8 cellular contexts compared by ENCODE assay signal in the genomic region with DNA sequence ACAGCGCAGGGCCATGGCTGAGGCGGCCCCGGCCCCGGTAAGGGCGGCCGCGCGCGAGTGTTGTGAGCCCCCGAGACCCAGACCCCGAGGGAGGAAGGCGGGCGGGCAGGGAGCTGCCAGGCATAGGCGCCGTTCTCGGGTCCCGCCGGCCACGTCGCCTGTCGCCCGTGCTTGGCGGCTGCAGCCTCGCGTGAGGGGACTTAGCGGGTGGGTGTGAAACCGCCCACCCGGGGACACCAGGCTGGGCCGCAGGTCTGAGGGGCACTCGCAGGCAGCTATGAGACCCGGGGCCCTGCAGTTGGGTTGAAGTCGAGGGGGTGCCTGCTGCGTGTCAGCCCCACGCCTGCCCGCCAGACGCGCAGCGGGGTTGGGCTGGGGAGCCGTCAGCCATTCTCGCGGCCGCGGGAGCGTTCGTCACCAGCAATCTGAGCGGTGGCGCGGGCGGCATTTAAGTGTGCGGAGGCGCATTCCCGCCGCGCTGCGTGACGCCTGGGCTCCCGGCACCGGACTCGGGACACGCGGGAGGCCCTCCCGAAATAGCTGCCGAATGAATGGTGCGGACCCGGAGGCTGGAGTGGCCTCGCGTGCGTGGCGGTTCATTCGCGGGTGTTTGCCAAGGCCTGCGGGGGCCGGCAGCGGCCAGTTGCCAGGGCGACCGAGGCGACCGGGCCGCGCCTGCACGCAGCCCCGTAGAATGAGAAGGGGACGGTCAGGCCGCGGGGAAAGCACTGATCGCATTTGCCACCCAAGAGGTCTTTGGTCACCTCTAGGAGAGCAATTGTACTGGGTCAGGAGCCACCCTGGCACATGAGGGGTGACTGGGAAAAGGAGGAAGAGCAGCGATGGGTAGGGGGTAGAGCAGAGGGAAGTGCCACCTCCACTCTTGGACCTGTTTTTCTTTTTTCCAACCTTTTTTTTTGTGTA. TPM values are rescaled to one million over a fixed set of nuclear protein-coding genes. Genes with fewer than 3 reads are reported as not detected.
DNase-seq lines count a peak whose midpoint lies in the region; ATAC-seq, FAIRE-seq and TF ChIP-seq lines count a peak whose summit lies in the region.

No MANE protein-coding gene starts in this region.

- H4K20me1 ChIP-seq in H1 (replicated peaks in 1 of 2; ENCODE audit: control insufficient read depth in 1 of 2, insufficient read depth in 2 of 2, low read length in 2 of 2) = peaks cover 2 to 7% of the 10 kb centered on the region in 2 experiments

- H3K9me3 ChIP-seq in H1 (ENCODE audit: insufficient read depth in 2 of 2, low read depth in 1 of 2, low read length in 1 of 2) (no peaks in the 10 kb centered on the region), mesenchymal stem cell (ENCODE audit: control insufficient read depth, low read length) (no peaks in the 10 kb centered on the region)

- H4K8ac ChIP-seq in H1 (ENCODE audit: extremely low read depth, insufficient read depth, low read length) = peak overlapping the region; percentile 87
- H4K8ac ChIP-seq in mesenchymal stem cell (ENCODE audit: low read length) = peak overlapping the region; percentile 90

- FAIRE-seq in H1 (lab: Jason Lieb, UNC) = no peak

- H3K36me3 ChIP-seq in H1 (ENCODE audit: control insufficient read depth in 2 of 4, insufficient read depth in 4 of 4, low read length in 3 of 4) (no peaks in the 10 kb centered on the region; a peak in 2 of 8 replicates), mesenchymal stem cell (ENCODE audit: control insufficient read depth in 1 of 2, insufficient read depth in 2 of 2, low read depth in 1 of 2, low read length in 2 of 2) (peaks cover 2 to 4% of the 10 kb centered on the region in 2 experiments)

- H2AK5ac ChIP-seq in H1 (ENCODE audit: low read depth, low read length) (peak overlapping the region; percentile 17; the same call in 1 of the 2 replicates), mesenchymal stem cell (ENCODE audit: low read length, severe bottlenecking) (no peak overlapping the region)

- peaks cover 41 to 61% of the 10 kb centered on the region in 2 experiments for H3K79me2 ChIP-seq in H1 (ENCODE audit: control insufficient read depth in 1 of 2, insufficient read depth in 2 of 2, low read length in 2 of 2)

- POLR2A ChIA-PET in H1 (lab: Charles Lee; ENCODE audit: partially characterized antibody) = interaction anchor here (0.5 to 9.2 kb wide), 22 partner anchors 7 to 313 kb away, joined by 3 to 142 read pairs (median 7); a partner anchor contains a TSS

- peak; percentile 39 for ATAC-seq in HG02798 (IDR thresholded peaks at IDR 0.05; ENCODE audit: poor library complexity, unreplicated experiment)

- H3K79me1 ChIP-seq in H1 (ENCODE audit: low read depth, low read length) (no peaks in the 10 kb centered on the region), mesenchymal stem cell (replicated peaks; ENCODE audit: low read length, poor library complexity, severe bottlenecking) (peaks cover 8% of the 10 kb centered on the region)

- H2BK20ac ChIP-seq in H1 (ENCODE audit: low read length) = no peak overlapping the region

- H3K9ac ChIP-seq in H1 (replicated peaks in 1 of 4; ENCODE audit: extremely low read depth in 1 of 4, low read depth in 3 of 4, low read length in 3 of 4) (peak overlapping the region; percentile 75 to 97 (median 84)), mesenchymal stem cell (ENCODE audit: low read length) (peak overlapping the region; percentile 98)

- peak in 1 of 2 experiments; percentile 21; a peak in 2 of 3 replicates for TF ChIP-seq POLR2A in H1 (IDR thresholded peaks at IDR 0.05; ENCODE audit: control extremely low read depth in 1 of 2, low read depth in 2 of 2, low read length in 2 of 2)

- H3K18ac ChIP-seq in H1 (ENCODE audit: extremely low read depth, low read length) = peak overlapping the region; percentile 89; the same call in 1 of the 2 replicates
- peak overlapping the region; percentile 98 to 100 for H3K18ac ChIP-seq in mesenchymal stem cell (ENCODE audit: low read depth in 1 of 2, low read length in 2 of 2)

- H3K23me2 ChIP-seq in H1 (ENCODE audit: low read depth, low read length) = peaks cover 4% of the 10 kb centered on the region; the same call in 1 of the 2 replicates

- no peaks in the 10 kb centered on the region for H3K27me3 ChIP-seq in H1 (replicated peaks in 1 of 4; ENCODE audit: control insufficient read depth in 3 of 4, extremely low read depth in 1 of 4, insufficient read depth in 3 of 4, low read length in 3 of 4)
- H3K27me3 ChIP-seq in mesenchymal stem cell (ENCODE audit: control insufficient read depth in 1 of 2, insufficient read depth in 1 of 2, low read length in 2 of 2) = no peaks in the 10 kb centered on the region

- 3% methylated on average over 79 of the region's 87 CpGs; no CpG with 5 or more reads in 1 of the 2 experiments for WGBS in H1 (ENCODE audit: extremely low coverage in 1 of 2, insufficient coverage in 1 of 2, insufficient read length in 1 of 2, insufficient replicate concordance in 2 of 2, low coverage in 1 of 2, low lambda C conversion rate in 2 of 2, missing lambda C conversion rate in 1 of 2), 2 experiments
- whole genome bisulfite sequencing in mesenchymal stem cell = under 1% methylated on average over 76 of the region's 87 CpGs

- no peak for TF ChIP-seq CTCF in H1 (IDR thresholded peaks at IDR 0.05; ENCODE audit: control extremely low read depth in 1 of 3, insufficient read depth in 1 of 3, low read depth in 1 of 3, low read length in 3 of 3)

- H2BK5ac ChIP-seq in H1 (ENCODE audit: low read depth, low read length) (peak overlapping the region; percentile 88), mesenchymal stem cell (ENCODE audit: low read depth, low read length, poor library complexity, severe bottlenecking) (no peak overlapping the region)

- no peak overlapping the region for H2BK15ac ChIP-seq in H1 (ENCODE audit: low read length)
- H2BK15ac ChIP-seq in mesenchymal stem cell (ENCODE audit: low read depth, poor library complexity, severe bottlenecking) = peak overlapping the region; percentile 67

- H3K23ac ChIP-seq in H1 (ENCODE audit: insufficient read length) (no peak overlapping the region), mesenchymal stem cell (ENCODE audit: low read length in 2 of 2) (peak overlapping the region in 1 of 2 experiments; percentile 100)

- peak overlapping the region; percentile 71 for H2BK120ac ChIP-seq in H1 (replicated peaks; ENCODE audit: low read depth, low read length)
- peak overlapping the region; percentile 77 for H2BK120ac ChIP-seq in mesenchymal stem cell (ENCODE audit: low read depth, low read length)

- H2AFZ ChIP-seq in H1 (ENCODE audit: low read length) (no peak overlapping the region), mesenchymal stem cell (ENCODE audit: low read depth, low read length) (peak overlapping the region; percentile 95)

- peak; percentile 46 to 63 for DNase-seq in NCI-H2081 (lab: John Stamatoyannopoulos, UW)
- no peak for DNase-seq in NCI-H2081 treated with DMSO at 0.1 percent for 48 hours (lab: John Stamatoyannopoulos, UW)
- peak; percentile 11 for DNase-seq in NCI-H2029 (lab: John Stamatoyannopoulos, UW)
- peak; percentile 27 to 40 (median 38) for DNase-seq in activated CD8-positive, alpha-beta memory T cell treated with anti-CD3 and anti-CD28 coated beads for 48 hours (ENCODE audit: low read depth in 2 of 3, low spot score in 2 of 3)
- peak in 1 of 2 experiments; percentile 63 for DNase-seq in H1 (ENCODE audit: low read depth in 1 of 2, low spot score in 2 of 2)
- DNase-seq in mesenchymal stem cell = peak; percentile 84
- DNase-seq in stimulated activated CD8-positive, alpha-beta memory T cell treated with anti-CD3 and anti-CD28 coated beads, Interleukin-15, amount 100 ng/mL, for 4 hours (ENCODE audit: low read depth in 2 of 2) = peak; percentile 31 to 51

- H3K14ac ChIP-seq in H1 (ENCODE audit: insufficient read length) = no peak overlapping the region
- H3K14ac ChIP-seq in mesenchymal stem cell (ENCODE audit: low read length in 2 of 2) = peak overlapping the region in 1 of 2 experiments; percentile 82

- CTCF ChIA-PET in H1 (lab: Charles Lee; ENCODE audit: partially characterized antibody) = interaction anchor here (0.8 to 7.2 kb wide), 18 partner anchors 10 to 256 kb away, joined by 3 to 84 read pairs (median 4); a partner anchor contains a TSS

- H4K5ac ChIP-seq in H1 (ENCODE audit: insufficient read length, low read depth, low read length) = peak overlapping the region; percentile 74

- H4K91ac ChIP-seq in H1 (replicated peaks; ENCODE audit: insufficient read length, low read length) (peak overlapping the region; percentile 95), mesenchymal stem cell (ENCODE audit: low read length) (peak overlapping the region; percentile 98)

- H3K4me2 ChIP-seq in H1 (ENCODE audit: insufficient read depth in 1 of 2, low read depth in 2 of 2, low read length in 2 of 2) (peak overlapping the region; percentile 81 to 97), mesenchymal stem cell (ENCODE audit: low read length, poor library complexity, severe bottlenecking) (peak overlapping the region; percentile 87)

- H3K27ac ChIP-seq in H1 (ENCODE audit: low read depth, low read length) (peak overlapping the region; percentile 84; the same call in 1 of the 2 replicates), mesenchymal stem cell (ENCODE audit: low read length, poor library complexity, severe bottlenecking) (peak overlapping the region; percentile 42)

- peaks cover 17 to 31% (median 23%) of the 10 kb centered on the region in 4 experiments; a peak in 6 of 7 replicates for H3K4me1 ChIP-seq in H1 (replicated peaks in 1 of 4; ENCODE audit: control insufficient read depth in 3 of 4, insufficient read depth in 4 of 4, low read length in 3 of 4)
- H3K4me1 ChIP-seq in mesenchymal stem cell (ENCODE audit: control insufficient read depth, insufficient read depth, low read depth, low read length) = peaks cover 6% of the 10 kb centered on the region

- no peak for TF ChIP-seq EP300 in H1 (IDR thresholded peaks at IDR 0.05; ENCODE audit: borderline replicate concordance in 1 of 2, low read depth in 2 of 2, low read length in 2 of 2)

- no peak overlapping the region for H2BK12ac ChIP-seq in H1 (ENCODE audit: low read depth, low read length)
- H2BK12ac ChIP-seq in mesenchymal stem cell (ENCODE audit: low read length in 2 of 2) = peak overlapping the region in 1 of 2 experiments; percentile 71

- H3K4me3 ChIP-seq in H1 (ENCODE audit: extremely low read depth in 1 of 4, insufficient read depth in 2 of 4, low read depth in 3 of 4, low read length in 4 of 4) = peak overlapping the region; percentile 80 to 91 (median 89)
- H3K4me3 ChIP-seq in mesenchymal stem cell (ENCODE audit: insufficient read depth in 1 of 2, low read depth in 1 of 2, low read length in 2 of 2) = peak overlapping the region; percentile 90 to 98

- H3K4ac ChIP-seq in H1 (replicated peaks; ENCODE audit: insufficient read length, low read depth, low read length) = peak overlapping the region; percentile 97
- H3K4ac ChIP-seq in mesenchymal stem cell (ENCODE audit: low read depth in 1 of 2, low read length in 2 of 2) = peak overlapping the region; percentile 97

- TF ChIP-seq RAD21 in H1 (IDR thresholded peaks at IDR 0.05 in 1 of 2, conservative IDR thresholded peaks at IDR 0.05 in 1 of 2; ENCODE audit: low read depth in 2 of 2, low read length in 2 of 2) = no peak

- peak overlapping the region; percentile 90 for H3K56ac ChIP-seq in H1 (replicated peaks; ENCODE audit: insufficient read length, low read depth, low read length)

RNA-seq across cellular contexts. Expression of a gene that starts 0.7 kb away (rescaled TPM):
- total RNA-seq in H1 (2021; fragmentation: NEBNext Ultra II Directional; extraction: Animal tissue kit (Norgen Biotek cat#: 25700)) = 62.2 and 63.5 TPM in 2 replicates
- 52.7 and 58.9 TPM in 2 replicates for polyA plus RNA-seq in H1 (2011; rRNA removed)
- polyA plus RNA-seq in H1 (2011; cell fraction: cytosol; rRNA removed) = 23.2 TPM
- 59.5 TPM for polyA plus RNA-seq in H1 (2011; cell fraction: nucleus; rRNA removed)
- polyA plus RNA-seq in H1 (2012, experiment 1 of 2) = 26.3 to 32.8 TPM (median 30.3 TPM) in 4 replicates
- polyA plus RNA-seq in H1 (2012, experiment 2 of 2) = 6.2 TPM
- 35.1 TPM for polyA plus RNA-seq in H1 (2013, experiment 1 of 2)
- 35.0 TPM for polyA plus RNA-seq in H1 (2013, experiment 2 of 2)
- polyA minus RNA-seq in H1 (2011; rRNA and poly(A)+ RNA removed) = 128 and 158 TPM in 2 replicates
- 46.4 TPM for polyA minus RNA-seq in H1 (2011; cell fraction: cytosol; rRNA and poly(A)+ RNA removed)
- polyA minus RNA-seq in H1 (2011; cell fraction: nucleus; rRNA and poly(A)+ RNA removed) = 93.4 TPM
- 7.4 TPM for polyA plus RNA-seq in mesenchymal stem cell (2013, experiment 1 of 2)
- 7.0 TPM for polyA plus RNA-seq in mesenchymal stem cell (2013, experiment 2 of 2)

RNA-seq across cellular contexts. Expression of a gene that starts 21.9 kb away (rescaled TPM):
- 4.0 and 6.1 TPM in 2 replicates for total RNA-seq in H1 (2021; fragmentation: NEBNext Ultra II Directional; extraction: Animal tissue kit (Norgen Biotek cat#: 25700))
- polyA plus RNA-seq in H1 (2011; rRNA removed) = 3.4 and 4.5 TPM in 2 replicates
- polyA plus RNA-seq in H1 (2011; cell fraction: cytosol; rRNA removed) = 6.6 TPM
- 3.8 TPM for polyA plus RNA-seq in H1 (2011; cell fraction: nucleus; rRNA removed)
- 4.4 to 6.9 TPM (median 5.2 TPM) in 4 replicates for polyA plus RNA-seq in H1 (2012, experiment 1 of 2)
- 2.0 TPM for polyA plus RNA-seq in H1 (2012, experiment 2 of 2)
- 4.5 TPM for polyA plus RNA-seq in H1 (2013, experiment 1 of 2)
- polyA plus RNA-seq in H1 (2013, experiment 2 of 2) = 4.1 TPM
- 4.4 and 4.9 TPM in 2 replicates for polyA minus RNA-seq in H1 (2011; rRNA and poly(A)+ RNA removed)
- polyA minus RNA-seq in H1 (2011; cell fraction: cytosol; rRNA and poly(A)+ RNA removed) = 5.5 TPM
- polyA minus RNA-seq in H1 (2011; cell fraction: nucleus; rRNA and poly(A)+ RNA removed) = 2.8 TPM
- polyA plus RNA-seq in mesenchymal stem cell (2013, experiment 1 of 2) = 2.2 TPM
- polyA plus RNA-seq in mesenchymal stem cell (2013, experiment 2 of 2) = 2.2 TPM

RNA-seq across cellular contexts. Expression of a gene that starts 47.4 kb away (rescaled TPM):
- 35.7 and 36.3 TPM in 2 replicates for total RNA-seq in H1 (2021; fragmentation: NEBNext Ultra II Directional; extraction: Animal tissue kit (Norgen Biotek cat#: 25700))
- 16.9 and 22.3 TPM in 2 replicates for polyA plus RNA-seq in H1 (2011; rRNA removed)
- polyA plus RNA-seq in H1 (2011; cell fraction: cytosol; rRNA removed) = 16.1 TPM
- 34.5 TPM for polyA plus RNA-seq in H1 (2011; cell fraction: nucleus; rRNA removed)
- 20.6 to 25.7 TPM (median 22.8 TPM) in 4 replicates for polyA plus RNA-seq in H1 (2012, experiment 1 of 2)
- 24.5 TPM for polyA plus RNA-seq in H1 (2012, experiment 2 of 2)
- 14.9 TPM for polyA plus RNA-seq in H1 (2013, experiment 1 of 2)
- polyA plus RNA-seq in H1 (2013, experiment 2 of 2) = 13.3 TPM
- polyA minus RNA-seq in H1 (2011; rRNA and poly(A)+ RNA removed) = 15.0 and 17.4 TPM in 2 replicates
- 27.6 TPM for polyA minus RNA-seq in H1 (2011; cell fraction: cytosol; rRNA and poly(A)+ RNA removed)
- polyA minus RNA-seq in H1 (2011; cell fraction: nucleus; rRNA and poly(A)+ RNA removed) = 26.6 TPM
- polyA plus RNA-seq in mesenchymal stem cell (2013, experiment 1 of 2) = 10.5 TPM
- 9.7 TPM for polyA plus RNA-seq in mesenchymal stem cell (2013, experiment 2 of 2)

RNA-seq across cellular contexts. Expression of a gene that starts 57.5 kb away (rescaled TPM):
- 15.8 and 16.3 TPM in 2 replicates for total RNA-seq in H1 (2021; fragmentation: NEBNext Ultra II Directional; extraction: Animal tissue kit (Norgen Biotek cat#: 25700))
- polyA plus RNA-seq in H1 (2011; rRNA removed) = 7.7 and 8.3 TPM in 2 replicates
- 9.7 TPM for polyA plus RNA-seq in H1 (2011; cell fraction: cytosol; rRNA removed)
- 11.8 TPM for polyA plus RNA-seq in H1 (2011; cell fraction: nucleus; rRNA removed)
- 8.8 to 11.6 TPM (median 11.2 TPM) in 4 replicates for polyA plus RNA-seq in H1 (2012, experiment 1 of 2)
- 4.3 TPM for polyA plus RNA-seq in H1 (2012, experiment 2 of 2)
- polyA plus RNA-seq in H1 (2013, experiment 1 of 2) = 7.2 TPM
- 7.1 TPM for polyA plus RNA-seq in H1 (2013, experiment 2 of 2)
- polyA minus RNA-seq in H1 (2011; rRNA and poly(A)+ RNA removed) = 15.4 and 16.4 TPM in 2 replicates
- polyA minus RNA-seq in H1 (2011; cell fraction: cytosol; rRNA and poly(A)+ RNA removed) = 11.0 TPM
- polyA minus RNA-seq in H1 (2011; cell fraction: nucleus; rRNA and poly(A)+ RNA removed) = 14.8 TPM
- 3.4 TPM for polyA plus RNA-seq in mesenchymal stem cell (2013, experiment 1 of 2)
- 3.3 TPM for polyA plus RNA-seq in mesenchymal stem cell (2013, experiment 2 of 2)
